12 cellular contexts compared by ENCODE assay signal in the genomic region with DNA sequence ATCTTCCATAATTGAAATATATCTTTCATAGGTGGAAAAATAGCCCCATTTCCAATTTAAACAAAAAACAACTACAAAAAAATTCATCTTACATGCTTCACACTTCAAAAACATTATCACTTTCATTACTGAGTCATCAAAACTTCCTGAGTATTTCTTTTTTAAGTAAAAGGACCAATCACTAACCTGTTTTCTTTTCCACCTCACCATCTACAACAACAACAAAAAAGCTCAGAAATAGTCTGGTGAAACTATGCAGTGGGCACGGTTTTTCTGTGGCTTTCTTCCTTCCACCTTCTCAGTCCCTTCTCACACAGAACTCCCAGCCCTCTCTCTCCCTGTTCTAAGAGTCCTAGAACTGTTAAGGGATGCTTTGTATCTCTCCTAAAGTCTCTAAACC. TPM values are rescaled to one million over a fixed set of nuclear protein-coding genes. Genes with fewer than 3 reads are reported as not detected.
DNase-seq lines count a peak whose midpoint lies in the region; ATAC-seq and TF ChIP-seq lines count a peak whose summit lies in the region.
"Had no signal": no experiment of that assay in that cellular context is flagged by ENCODE, and none has a peak within 500 bp of the region (broad histone marks: within the 10 kb centered on the region; RNA-seq: fewer than 3 reads in every experiment).

No MANE protein-coding gene starts in this region.

- peak overlapping the region in 1 of 2 donors; percentile 73 for H3K27ac Mint-ChIP-seq in activated naive CD4-positive, alpha-beta T cell treated with anti-CD3 and anti-CD28 coated beads, Interleukin-2, amount 50 U/mL, for 72 hours

- H3K36me3 Mint-ChIP-seq in activated naive CD4-positive, alpha-beta T cell treated with anti-CD3 and anti-CD28 coated beads, Interleukin-2, amount 50 U/mL, for 72 hours: no peaks in the 10 kb centered on the region

- H3K27me3 ChIP-seq in colonic mucosa (no peaks in the 10 kb centered on the region), esophagus squamous epithelium (no peaks in the 10 kb centered on the region)

- H3K4me3 ChIP-seq in colonic mucosa: no peak overlapping the region
- H3K4me3 ChIP-seq in esophagus squamous epithelium: no peak overlapping the region

- ATAC-seq in GM19397 (IDR thresholded peaks at IDR 0.05; ENCODE audit: unreplicated experiment) (peak; percentile 76), HG03066 (IDR thresholded peaks at IDR 0.05; ENCODE audit: low read depth, unreplicated experiment) (peak; percentile 86)
- peak; percentile 50 to 87 for ATAC-seq in activated naive CD4-positive, alpha-beta T cell treated with anti-CD3 and anti-CD28 coated beads, Interleukin-2, amount 50 U/mL, for 72 hours

- 33 to 38% methylated on average over 1 of the region's 1 CpG for WGBS in esophagus squamous epithelium, 2 donors

- TF ChIP-seq CTCF in GM10248 (IDR thresholded peaks at IDR 0.05; ENCODE audit: control extremely low read depth, extremely low read depth, low read depth, missing control alignments) (no peak), colonic mucosa (IDR thresholded peaks at IDR 0.05) (no peak), esophagus squamous epithelium (IDR thresholded peaks at IDR 0.05) (no peak)

- no peaks in the 10 kb centered on the region for H3K36me3 ChIP-seq in colonic mucosa
- H3K36me3 ChIP-seq in esophagus squamous epithelium: no peaks in the 10 kb centered on the region

- POLR2A ChIA-PET in GM10248 (lab: Yijun Ruan, JAX): no interaction called here

- H3K9ac ChIP-seq in colonic mucosa (ENCODE audit: low read depth in 2 of 2, low read length in 2 of 2): no peak overlapping the region

- H3K4me1 ChIP-seq in colonic mucosa (no peaks in the 10 kb centered on the region), esophagus squamous epithelium (no peaks in the 10 kb centered on the region)

- TF ChIP-seq POLR2A in esophagus squamous epithelium (IDR thresholded peaks at IDR 0.05): no peak

- DNase-seq in GM10248 (ENCODE audit: extremely low spot score) (peak; percentile 54), colonic mucosa (no peak), esophagus squamous epithelium (lab: John Stamatoyannopoulos, UW) (no peak), nucleus accumbens (lab: John Stamatoyannopoulos, UW) (no peak), HuH-7.5 (ENCODE audit: low spot score) (no peak)
- DNase-seq in activated naive CD4-positive, alpha-beta T cell treated with anti-CD3 and anti-CD28 coated beads, Interleukin-2, amount 50 U/mL, for 72 hours (ENCODE audit: low spot score in 2 of 2): no peak
- DNase-seq: COR-L47, NCI-H2029 treated with DMSO at 0.1 percent for 48 hours, occipital lobe, T-helper 9 cell had no signal

- CTCF ChIA-PET in GM10248 (lab: Yijun Ruan, JAX): interaction anchor here (1.0 to 2.0 kb wide), 3 partner anchors 9 to 313 kb away, joined by 3 to 11 read pairs (median 3); no protein-coding TSS in a partner anchor

- H3K9me3 Mint-ChIP-seq in activated naive CD4-positive, alpha-beta T cell treated with anti-CD3 and anti-CD28 coated beads, Interleukin-2, amount 50 U/mL, for 72 hours: no peaks in the 10 kb centered on the region

- intact Hi-C loops in colonic mucosa (cut with DNase I) (no loop called here), esophagus squamous epithelium (cut with DNase I) (no loop called here)

- H3K9me3 ChIP-seq in colonic mucosa: no peaks in the 10 kb centered on the region
- no peaks in the 10 kb centered on the region for H3K9me3 ChIP-seq in esophagus squamous epithelium

- no peak overlapping the region for H3K27ac ChIP-seq in colonic mucosa
- H3K27ac ChIP-seq in esophagus squamous epithelium: no peak overlapping the region

RNA-seq across cellular contexts. Expression of gene TNIK, which starts 20.3 kb away (rescaled TPM):
- total RNA-seq in activated naive CD4-positive, alpha-beta T cell treated with anti-CD3 and anti-CD28 coated beads, Interleukin-2, amount 50 U/mL, for 72 hours: 10 to 100 TPM; 31.7 to 37.9 TPM
- total RNA-seq in colonic mucosa (10 to 100 TPM; 19.9 to 30.9 TPM), esophagus squamous epithelium (10 to 100 TPM in 1 of 4 donors, 1 to 10 TPM in 3; 2.2 to 11.6 (median 4.7) TPM)
